ENCODE assay signal across 20 cellular contexts in the genomic region with DNA sequence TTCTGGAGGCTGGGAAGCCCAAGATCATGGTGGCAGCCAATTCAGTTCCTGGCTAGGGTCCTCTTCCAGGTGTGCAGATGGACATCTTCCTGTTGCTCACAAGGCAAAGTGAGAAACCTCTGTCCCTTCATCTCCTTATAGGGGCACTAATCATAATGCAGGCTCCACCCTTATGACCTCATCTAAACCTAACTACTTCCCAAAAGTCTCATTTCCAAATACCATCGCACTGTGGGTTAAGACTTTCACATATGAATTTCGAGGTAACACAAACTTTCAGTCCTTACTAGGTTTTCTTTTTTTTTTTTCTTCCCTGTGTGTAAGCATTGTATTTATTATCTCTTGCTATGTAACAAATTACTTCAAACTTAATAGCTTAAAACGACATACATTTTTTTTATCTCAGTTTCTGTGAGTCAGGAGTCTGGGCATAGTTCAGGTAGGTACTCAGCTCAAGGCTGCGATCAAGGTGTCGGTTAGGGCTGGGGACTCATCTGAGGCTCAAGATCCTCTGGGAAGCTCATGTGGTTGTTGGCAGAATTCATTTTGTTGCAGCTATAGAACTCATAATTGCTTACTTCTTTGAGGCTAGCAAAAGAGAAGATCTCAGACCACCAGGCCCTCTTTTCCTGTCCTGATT.
DNase-seq lines count a peak whose midpoint lies in the region; ATAC-seq, FAIRE-seq and TF ChIP-seq lines count a peak whose summit lies in the region.
"Had no signal": no experiment of that assay in that cellular context is flagged by ENCODE, and none has a peak within 500 bp of the region (broad histone marks: within the 10 kb centered on the region; RNA-seq: fewer than 3 reads in every experiment).

No MANE protein-coding gene starts in this region.

- no peaks in the 10 kb centered on the region for H4K20me1 ChIP-seq in OCI-LY3 (ENCODE audit: insufficient read depth, low read length)
- H4K20me1 ChIP-seq in astrocyte (ENCODE audit: insufficient read depth, low read length), result no peaks in the 10 kb centered on the region

- H3K4me3 Mint-ChIP-seq in CD4-positive, CD25-positive, alpha-beta regulatory T cell, result peak overlapping the region; percentile 31 to 47 (median 40)
- H3K4me3 Mint-ChIP-seq in astrocyte (ENCODE audit: unreplicated experiment) (no peak overlapping the region), type B pancreatic cell (no peak overlapping the region)
- H3K4me3 Mint-ChIP-seq: brain had no signal

- H3K36me3 ChIP-seq in CD4-positive, CD25-positive, alpha-beta regulatory T cell (ENCODE audit: control insufficient read depth, insufficient read depth, low read length), result no peaks in the 10 kb centered on the region
- H3K36me3 ChIP-seq in OCI-LY3 (replicated peaks; ENCODE audit: low read depth, low read length), result no peaks in the 10 kb centered on the region
- no peaks in the 10 kb centered on the region for H3K36me3 ChIP-seq in astrocyte (ENCODE audit: insufficient read depth, low read length)
- H3K36me3 ChIP-seq: right lobe of liver had no signal

- FAIRE-seq in astrocyte (lab: Jason Lieb, UNC), result peak; percentile 96
- FAIRE-seq: GM12891 had no signal

- H3K27ac Mint-ChIP-seq in CD4-positive, CD25-positive, alpha-beta regulatory T cell, result peak overlapping the region in 1 of 3 donors; percentile 11
- no peak overlapping the region for H3K27ac Mint-ChIP-seq in astrocyte (ENCODE audit: unreplicated experiment)
- no peak overlapping the region for H3K27ac Mint-ChIP-seq in type B pancreatic cell
- H3K27ac Mint-ChIP-seq: brain had no signal

- H3K4me2 ChIP-seq in OCI-LY3 (ENCODE audit: low read length), result peak overlapping the region; percentile 75
- no peak overlapping the region for H3K4me2 ChIP-seq in astrocyte (ENCODE audit: low read length)
- H3K4me2 ChIP-seq: SK-N-SH had no signal

- no peak for ATAC-seq in CD4-positive, CD25-positive, alpha-beta regulatory T cell (ENCODE audit: low read depth in 2 of 2)
- ATAC-seq in HG03280 (IDR thresholded peaks at IDR 0.05; ENCODE audit: unreplicated experiment), result no peak
- ATAC-seq: right lobe of liver had no signal

- no peaks in the 10 kb centered on the region for H3K27me3 Mint-ChIP-seq in CD4-positive, CD25-positive, alpha-beta regulatory T cell
- no peaks in the 10 kb centered on the region for H3K27me3 Mint-ChIP-seq in astrocyte (ENCODE audit: low read depth, unreplicated experiment)
- no peaks in the 10 kb centered on the region for H3K27me3 Mint-ChIP-seq in type B pancreatic cell

- no peaks in the 10 kb centered on the region for H3K27me3 ChIP-seq in CD4-positive, CD25-positive, alpha-beta regulatory T cell (ENCODE audit: control insufficient read depth, insufficient read depth, low read length)
- no peaks in the 10 kb centered on the region for H3K27me3 ChIP-seq in OCI-LY3 (ENCODE audit: low read depth, low read length)
- H3K27me3 ChIP-seq in astrocyte (ENCODE audit: insufficient read depth, low read length), result no peaks in the 10 kb centered on the region
- H3K27me3 ChIP-seq: right lobe of liver had no signal

- H3K9me3 ChIP-seq in CD4-positive, CD25-positive, alpha-beta regulatory T cell (ENCODE audit: control insufficient read depth in 2 of 2, low read length in 2 of 2), result no peaks in the 10 kb centered on the region
- no peaks in the 10 kb centered on the region for H3K9me3 ChIP-seq in OCI-LY3 (ENCODE audit: insufficient read depth, low read length)
- no peaks in the 10 kb centered on the region for H3K9me3 ChIP-seq in astrocyte (ENCODE audit: insufficient read depth, low read depth, low read length)
- H3K9me3 ChIP-seq: right lobe of liver, SK-N-SH had no signal

- H3K9me3 Mint-ChIP-seq in CD4-positive, CD25-positive, alpha-beta regulatory T cell, result no peaks in the 10 kb centered on the region
- H3K9me3 Mint-ChIP-seq in astrocyte (ENCODE audit: unreplicated experiment) (no peaks in the 10 kb centered on the region), type B pancreatic cell (peaks cover 5% of the 10 kb centered on the region)

- H2AFZ ChIP-seq in OCI-LY3 (ENCODE audit: low read depth, low read length), result no peak overlapping the region
- H2AFZ ChIP-seq in astrocyte (ENCODE audit: low read depth, low read length), result no peak overlapping the region

- no peak for DNase-seq in CD4-positive, CD25-positive, alpha-beta regulatory T cell
- DNase-seq in astrocyte (ENCODE audit: low read depth) (no peak), NCI-H2196 treated with DMSO at 0.1 percent for 48 hours (lab: John Stamatoyannopoulos, UW; ENCODE audit: unreplicated experiment) (no peak), type B pancreatic cell (ENCODE audit: extremely low spot score, unreplicated experiment) (no peak), NCI-H2029 (lab: John Stamatoyannopoulos, UW) (no peak)
- DNase-seq: activated gamma-delta T cell, dermis blood vessel endothelial cell, foreskin melanocyte, GDM1, NCI-H1694 treated with DMSO at 0.1 percent for 48 hours, NCI-H526, nucleus accumbens, right lobe of liver, SK-N-SH had no signal

- no peaks in the 10 kb centered on the region for H3K79me2 ChIP-seq in OCI-LY3 (ENCODE audit: low read length)
- H3K79me2 ChIP-seq in astrocyte (ENCODE audit: insufficient read depth, low read length), result no peaks in the 10 kb centered on the region

- TF ChIP-seq CTCF in 22Rv1 (IDR thresholded peaks at IDR 0.05) (no peak), OCI-LY3 (IDR thresholded peaks at IDR 0.05; ENCODE audit: low read depth, low read length) (no peak), astrocyte (IDR thresholded peaks at IDR 0.05; ENCODE audit: insufficient read depth, low read depth, low read length) (no peak), type B pancreatic cell (conservative IDR thresholded peaks at IDR 0.05) (no peak)

- no peak overlapping the region for H3K4me3 ChIP-seq in CD4-positive, CD25-positive, alpha-beta regulatory T cell (ENCODE audit: low read depth, low read length)
- peak overlapping the region; percentile 32; the same call in 1 of the 2 replicates for H3K4me3 ChIP-seq in OCI-LY3 (ENCODE audit: low read length)
- H3K4me3 ChIP-seq in astrocyte (ENCODE audit: insufficient read depth, low read depth, low read length), result no peak overlapping the region
- H3K4me3 ChIP-seq: right lobe of liver had no signal

- H3K4me1 ChIP-seq in CD4-positive, CD25-positive, alpha-beta regulatory T cell (ENCODE audit: control insufficient read depth, insufficient read depth, low read length, poor library complexity, severe bottlenecking), result peaks cover 6% of the 10 kb centered on the region
- peaks cover 28% of the 10 kb centered on the region for H3K4me1 ChIP-seq in OCI-LY3 (ENCODE audit: low read length)
- H3K4me1 ChIP-seq in astrocyte (ENCODE audit: insufficient read depth, low read length), result no peaks in the 10 kb centered on the region

- no peak overlapping the region for H3K9ac ChIP-seq in OCI-LY3 (ENCODE audit: low read length)
- H3K9ac ChIP-seq in astrocyte (ENCODE audit: low read length), result no peak overlapping the region
- H3K9ac ChIP-seq: SK-N-SH had no signal

- no peaks in the 10 kb centered on the region for H3K36me3 Mint-ChIP-seq in CD4-positive, CD25-positive, alpha-beta regulatory T cell
- H3K36me3 Mint-ChIP-seq in astrocyte (ENCODE audit: low read depth, unreplicated experiment) (peaks cover 8% of the 10 kb centered on the region), type B pancreatic cell (no peaks in the 10 kb centered on the region)

- peak overlapping the region; percentile 96 for H3K27ac ChIP-seq in 22Rv1
- no peak overlapping the region for H3K27ac ChIP-seq in CD4-positive, CD25-positive, alpha-beta regulatory T cell (ENCODE audit: insufficient read depth, low read length, poor library complexity, severe bottlenecking)
- H3K27ac ChIP-seq in OCI-LY3 (ENCODE audit: low read length), result no peak overlapping the region
- no peak overlapping the region for H3K27ac ChIP-seq in astrocyte (ENCODE audit: low read depth, low read length)
- H3K27ac ChIP-seq: epithelial cell of prostate, right lobe of liver had no signal

- H3K4me1 Mint-ChIP-seq in CD4-positive, CD25-positive, alpha-beta regulatory T cell, result peaks cover 5 to 26% (median 11%) of the 10 kb centered on the region in 4 donors
- no peaks in the 10 kb centered on the region for H3K4me1 Mint-ChIP-seq in astrocyte (ENCODE audit: low read depth, unreplicated experiment)
- H3K4me1 Mint-ChIP-seq in type B pancreatic cell (ENCODE audit: unreplicated experiment), result no peaks in the 10 kb centered on the region
- H3K4me1 Mint-ChIP-seq: brain had no signal

Comparison
In these comparisons a context has a peak if more than half of its experiments do, and no peak if none do; other contexts are left out.
1. H3K4me3 Mint-ChIP-seq: peak in CD4-positive, CD25-positive, alpha-beta regulatory T cell (4 of 4); none in astrocyte (single experiment) and type B pancreatic cell (single experiment).